ENCODE assay signal across 8 cellular contexts in genomic region chr4:88823058-88823919, GRCh38.
DNase-seq lines count a peak whose midpoint lies in the region; ATAC-seq and FAIRE-seq lines count a peak whose summit lies in the region.

No MANE protein-coding gene starts in this region.

- DNase-seq in DMS 273 (lab: John Stamatoyannopoulos, UW; ENCODE audit: unreplicated experiment) (peak; percentile 80), RCC 7860 (ENCODE audit: low spot score) (peak; percentile 84), foreskin melanocyte (peak; percentile 81), superior temporal gyrus (ENCODE audit: extremely low spot score) (peak; percentile 86)
- peak in 3 of 4 experiments; percentile 4 to 37 (median 6) for DNase-seq in activated naive CD4-positive, alpha-beta T cell (lab: John Stamatoyannopoulos, UW)

- peak overlapping the region; percentile 55 for H3K4me3 ChIP-seq in HUES48 (ENCODE audit: low read depth, low read length)
- peak overlapping the region; percentile 51 for H3K4me3 ChIP-seq in neuron (ENCODE audit: low read length)

- H3K36me3 ChIP-seq in HUES48 (ENCODE audit: control insufficient read depth, insufficient read depth, low read length) (no peaks in the 10 kb centered on the region), neuron (ENCODE audit: insufficient read depth, low read length) (no peaks in the 10 kb centered on the region)

- peaks cover 30% of the 10 kb centered on the region for H3K4me1 ChIP-seq in HUES48 (ENCODE audit: control insufficient read depth, insufficient read depth, low read length)
- peaks cover 22% of the 10 kb centered on the region for H3K4me1 ChIP-seq in neuron (ENCODE audit: insufficient read depth, low read length)

- peak overlapping the region; percentile 38 for H3K9ac ChIP-seq in HUES48 (ENCODE audit: low read depth, low read length)

- H3K27me3 ChIP-seq in HUES48 (ENCODE audit: control insufficient read depth, insufficient read depth, low read length) (no peaks in the 10 kb centered on the region), neuron (ENCODE audit: insufficient read depth, low read length) (no peaks in the 10 kb centered on the region)

- H3K27ac ChIP-seq in HUES48 (ENCODE audit: low read depth, low read length): peak overlapping the region; percentile 95

- H2AFZ ChIP-seq in neuron (ENCODE audit: low read depth, low read length): peak overlapping the region; percentile 53

- ATAC-seq in GM21526 (IDR thresholded peaks at IDR 0.05; ENCODE audit: low FRiP score, unreplicated experiment): peak; percentile 96

- H3K9me3 ChIP-seq in HUES48 (ENCODE audit: control insufficient read depth, insufficient read depth, low read length): no peaks in the 10 kb centered on the region
- H3K9me3 ChIP-seq in neuron (ENCODE audit: low read length): no peaks in the 10 kb centered on the region

- FAIRE-seq in RCC 7860 (lab: Jason Lieb, UNC): peak; percentile 88

Comparison
In these comparisons a context has a peak if more than half of its experiments do, and no peak if none do; other contexts are left out.
1. Peak in every context shown above with its lines: DNase-seq, ATAC-seq, H3K4me3 ChIP-seq and H3K27ac ChIP-seq.
2. DNase-seq: peak in every context shown above with its lines; median percentile 86 in superior temporal gyrus; 84 in RCC 7860; 81 in foreskin melanocyte; 80 in DMS 273; 6 in activated naive CD4-positive, alpha-beta T cell.